ENCODE assay signal across 17 cellular contexts in genomic region chr6:150290429-150290828, GRCh38.
A peak's percentile ranks its signal among the peaks of the same experiment; 100 is the strongest.
DNase-seq lines count a peak whose midpoint lies in the region; ATAC-seq, FAIRE-seq and TF ChIP-seq lines count a peak whose summit lies in the region.
"Had no signal": no experiment of that assay in that cellular context is flagged by ENCODE, and none has a peak within 500 bp of the region (broad histone marks: within the 10 kb centered on the region; RNA-seq: fewer than 3 reads in every experiment).

No MANE protein-coding gene starts in this region.

- H3K79me2 ChIP-seq in K562 (ENCODE audit: control insufficient read depth, insufficient read depth, low read length): no peaks in the 10 kb centered on the region

- no TSS peak for BruUV-seq in K562 (replicated peaks; lab: Mats Ljungman, UMichigan)

- TF ChIP-seq RAD21 in K562 (CRISPR knock-in tag; conservative IDR thresholded peaks at IDR 0.05 in 1 of 2, IDR thresholded peaks at IDR 0.05 in 1 of 2): no peak

- H3K9me1 ChIP-seq in K562 (ENCODE audit: control insufficient read depth, insufficient read depth, low read length): no peaks in the 10 kb centered on the region

- no peak for FAIRE-seq in K562 (lab: Jason Lieb, UNC)
- FAIRE-seq: endothelial cell of umbilical vein, GM12891 had no signal

- CTCF ChIA-PET in K562 (lab: Yijun Ruan, JAX; ENCODE audit: low intra/inter-chr PET ratio): no interaction called here

- H3K4me2 ChIP-seq in K562 (ENCODE audit: insufficient read depth, low read length): no peak overlapping the region

- in situ Hi-C loops in K562 (cut with MboI): no loop called here

- POLR2A ChIA-PET in K562 (lab: Yijun Ruan, JAX): interaction anchor here (1.5 to 2.5 kb wide), 4 partner anchors 10 to 24 kb away, joined by 3 to 11 read pairs (median 5); no protein-coding TSS in a partner anchor

- H3K4me1 ChIP-seq in K562 (replicated peaks in 1 of 2; ENCODE audit: control insufficient read depth in 2 of 2, insufficient read depth in 2 of 2, low read length in 2 of 2): peaks cover 14 to 36% of the 10 kb centered on the region in 2 experiments; a peak in 4 of 5 replicates

- no peak for TF ChIP-seq POLR2A in K562 (conservative IDR thresholded peaks at IDR 0.05)

- DNase-seq in GM03348 (ENCODE audit: low spot score) (peak; percentile 79), K562 (ENCODE audit: extremely low read depth in 1 of 4, low spot score in 3 of 4) (no peak), head of caudate nucleus (peak; percentile 36 to 93 (median 72)), renal cortical epithelial cell (ENCODE audit: low read depth) (peak; percentile 79), NCI-H128 (lab: John Stamatoyannopoulos, UW; ENCODE audit: unreplicated experiment) (no peak)
- no peak for DNase-seq in activated effector memory CD4-positive, alpha-beta T cell treated with anti-CD3 and anti-CD28 coated beads, Interleukin-2, amount 50 U/mL, for 16 hours
- DNase-seq: central memory CD4-positive, alpha-beta T cell; DMS79; lower lobe of right lung; NCI-H1417 treated with DMSO at 0.1 percent for 48 hours; NCI-H510A treated with DMSO at 0.1 percent for 48 hours; trophoblast cell had no signal

- intact Hi-C loops in K562 (cut with micrococcal nuclease): no loop called here
- intact Hi-C loops in head of caudate nucleus (cut with DNase I): no loop called here

- no peaks in the 10 kb centered on the region for H3K27me3 ChIP-seq in K562 (ENCODE audit: control insufficient read depth in 2 of 2, insufficient read depth in 2 of 2, low read length in 2 of 2)

- no peak overlapping the region for H3K4me3 ChIP-seq in K562
- H3K4me3 ChIP-seq: lower lobe of right lung had no signal

- peaks cover 4% of the 10 kb centered on the region; the same call in 1 of the 2 replicates for H3K9me3 ChIP-seq in K562 (replicated peaks; ENCODE audit: control insufficient read depth, insufficient read depth, low read depth, low read length)
- H3K9me3 ChIP-seq: lower lobe of right lung, neutrophil had no signal

- ATAC-seq in K562: peak; percentile 22
- no peak for ATAC-seq in HG03045 (IDR thresholded peaks at IDR 0.05; ENCODE audit: unreplicated experiment)
- ATAC-seq in HG02970 (IDR thresholded peaks at IDR 0.05; ENCODE audit: low FRiP score, unreplicated experiment): no peak

- WGBS in K562 (ENCODE audit: insufficient coverage, low coverage, missing lambda C conversion rate): 39% methylated on average over 10 of the region's 10 CpGs

- H4K20me1 ChIP-seq in K562 (replicated peaks; ENCODE audit: control insufficient read depth, insufficient read depth, low read length): no peaks in the 10 kb centered on the region

- H3K27ac ChIP-seq in K562 (ENCODE audit: extremely low read depth, low read depth, low read length): no peak overlapping the region
- H3K27ac ChIP-seq: lower lobe of right lung, neutrophil had no signal

- peak overlapping the region in 1 of 2 experiments; percentile 32; a peak in 1 of 4 replicates for H3K9ac ChIP-seq in K562 (ENCODE audit: insufficient read depth in 1 of 2, low read depth in 2 of 2, low read length in 2 of 2)

- peak overlapping the region; percentile 52 for H2AFZ ChIP-seq in K562 (ENCODE audit: low read depth, low read length)

- no peak for TF ChIP-seq EP300 in K562 (IDR thresholded peaks at IDR 0.05; ENCODE audit: low read length)

- TF ChIP-seq CTCF in K562 (IDR thresholded peaks at IDR 0.05 in 2 of 3, conservative IDR thresholded peaks at IDR 0.05 in 1 of 3; ENCODE audit: insufficient read depth in 2 of 3, low read depth in 1 of 3, low read length in 3 of 3): no peak

- no peaks in the 10 kb centered on the region for H3K36me3 ChIP-seq in K562 (ENCODE audit: control insufficient read depth, insufficient read depth, low read length)
- H3K36me3 ChIP-seq: lower lobe of right lung, neutrophil had no signal

TF ChIP-seq in K562, 482 proteins besides CTCF, POLR2A, EP300 and RAD21:
- peak in 1 of 3 experiments; percentile 17 for TF ChIP-seq YY1 (IDR thresholded peaks at IDR 0.05; ENCODE audit: borderline replicate concordance in 1 of 3, control insufficient read depth in 1 of 3, extremely low read depth in 1 of 3, insufficient read depth in 3 of 3, insufficient read length in 1 of 3, insufficient replicate concordance in 2 of 3, low read depth in 1 of 3, low read length in 2 of 3)
- TF ChIP-seq ZNF121 (CRISPR knock-in tag; conservative IDR thresholded peaks at IDR 0.05): no peak
- no peak for TF ChIP-seq ZNF695 (CRISPR knock-in tag; IDR thresholded peaks at IDR 0.05)
- TF ChIP-seq SRSF9 (IDR thresholded peaks at IDR 0.05; ENCODE audit: borderline replicate concordance, low read depth, low read length): no peak
- peak; percentile 48; the same call in 1 of the 2 replicates for TF ChIP-seq FOSL1 (tag; conservative IDR thresholded peaks at IDR 0.05)
- no peak for TF ChIP-seq KLF16 (IDR thresholded peaks at IDR 0.05)
- no peak for TF ChIP-seq ZNF3 (CRISPR knock-in tag; IDR thresholded peaks at IDR 0.05)
- TF ChIP-seq ZNF592 (IDR thresholded peaks at IDR 0.05): 0 out of 2 replicates have a peak, but pooled peaks have one; percentile 15
- TF ChIP-seq POLR2AphosphoS5 (IDR thresholded peaks at IDR 0.05; ENCODE audit: control insufficient read depth, insufficient read depth, low read depth, low read length): no peak

Comparison
In these comparisons a context has a peak if more than half of its experiments do, and no peak if none do; other contexts are left out.
1. DNase-seq: peak in GM03348 (single experiment), head of caudate nucleus (42 of 42) and renal cortical epithelial cell (single experiment); none in K562 (0 of 4), activated effector memory CD4-positive, alpha-beta T cell treated with anti-CD3 and anti-CD28 coated beads, Interleukin-2, amount 50 U/mL, for 16 hours (single experiment) and NCI-H128 (single experiment).